22 cellular contexts compared by ENCODE assay signal in genomic region chr2:74109551-74109950, GRCh38. TPM values are rescaled to one million over a fixed set of nuclear protein-coding genes. Genes with fewer than 3 reads are reported as not detected.
A peak's percentile ranks its signal among the peaks of the same experiment; 100 is the strongest.
DNase-seq lines count a peak whose midpoint lies in the region; ATAC-seq, FAIRE-seq and TF ChIP-seq lines count a peak whose summit lies in the region.
"Had no signal": no experiment of that assay in that cellular context is flagged by ENCODE, and none has a peak within 500 bp of the region (broad histone marks: within the 10 kb centered on the region; RNA-seq: fewer than 3 reads in every experiment).

No MANE protein-coding gene starts in this region.

- H3K27ac Mint-ChIP-seq in activated T-helper 17 cell treated with anti-CD3 and anti-CD28 coated beads, Interleukin-2, amount 50 U/mL, for 72 hours, result peak overlapping the region; percentile 46
- peak overlapping the region; percentile 38 for H3K27ac Mint-ChIP-seq in stimulated activated naive B cell treated with anti-CD40 and anti-IgM and Interleukin-4, amounts not matched to agents 10 μg/mL and 1 μg/mL and 100 μg/mL, for 72 hours
- H3K27ac Mint-ChIP-seq: CD4-positive, alpha-beta T cell; GM23338 had no signal

- peak; percentile 56 for ATAC-seq in activated T-helper 17 cell treated with anti-CD3 and anti-CD28 coated beads, Interleukin-2, amount 50 U/mL, for 72 hours (replicated peaks)
- no peak for ATAC-seq in stimulated activated naive B cell treated with anti-CD40 and anti-IgM and Interleukin-4, amounts not matched to agents 10 μg/mL and 1 μg/mL and 100 μg/mL, for 72 hours (replicated peaks)
- ATAC-seq: GM23338 had no signal

- H3K4me3 ChIP-seq in colonic mucosa (no peak overlapping the region), kidney (ENCODE audit: low read length in 2 of 2) (no peak overlapping the region)
- H3K4me3 ChIP-seq: A549, GM23338 had no signal

- FAIRE-seq in kidney (lab: Jason Lieb, UNC), result no peak
- FAIRE-seq: A549, G401.6, GM12892, GM18507, H54 had no signal

- no peaks in the 10 kb centered on the region for H3K9me3 Mint-ChIP-seq in activated T-helper 17 cell treated with anti-CD3 and anti-CD28 coated beads, Interleukin-2, amount 50 U/mL, for 72 hours
- H3K9me3 Mint-ChIP-seq in stimulated activated naive B cell treated with anti-CD40 and anti-IgM and Interleukin-4, amounts not matched to agents 10 μg/mL and 1 μg/mL and 100 μg/mL, for 72 hours, result no peaks in the 10 kb centered on the region
- H3K9me3 Mint-ChIP-seq: CD4-positive, alpha-beta T cell; GM23338; IgD-negative memory B cell had no signal

- intact Hi-C loops in colonic mucosa (cut with DNase I), result no loop called here
- intact Hi-C loops in kidney (cut with DNase I), result no loop called here

- H3K36me3 Mint-ChIP-seq in activated T-helper 17 cell treated with anti-CD3 and anti-CD28 coated beads, Interleukin-2, amount 50 U/mL, for 72 hours (ENCODE audit: low read depth), result peaks cover 22% of the 10 kb centered on the region
- peaks cover 9 to 27% of the 10 kb centered on the region in 2 donors for H3K36me3 Mint-ChIP-seq in stimulated activated naive B cell treated with anti-CD40 and anti-IgM and Interleukin-4, amounts not matched to agents 10 μg/mL and 1 μg/mL and 100 μg/mL, for 72 hours
- H3K36me3 Mint-ChIP-seq: IgD-negative memory B cell had no signal

- H3K4me1 ChIP-seq in colonic mucosa (no peaks in the 10 kb centered on the region), kidney (ENCODE audit: control insufficient read depth in 1 of 2, insufficient read depth in 1 of 2, low read depth in 1 of 2, low read length in 2 of 2) (no peaks in the 10 kb centered on the region)
- H3K4me1 ChIP-seq: A549 had no signal

- H3K27ac ChIP-seq in colonic mucosa, result no peak overlapping the region
- no peak overlapping the region for H3K27ac ChIP-seq in kidney (ENCODE audit: low read depth in 2 of 2, low read length in 2 of 2)
- H3K27ac ChIP-seq: 22Rv1, A549, C4-2B had no signal

- H3K9me3 ChIP-seq in colonic mucosa (no peaks in the 10 kb centered on the region), kidney (ENCODE audit: control insufficient read depth in 1 of 2, low read length in 2 of 2) (no peaks in the 10 kb centered on the region)

- H3K27me3 ChIP-seq in colonic mucosa, result no peaks in the 10 kb centered on the region

- H3K27me3 Mint-ChIP-seq in activated T-helper 17 cell treated with anti-CD3 and anti-CD28 coated beads, Interleukin-2, amount 50 U/mL, for 72 hours, result no peaks in the 10 kb centered on the region
- H3K27me3 Mint-ChIP-seq in stimulated activated naive B cell treated with anti-CD40 and anti-IgM and Interleukin-4, amounts not matched to agents 10 μg/mL and 1 μg/mL and 100 μg/mL, for 72 hours, result peaks cover 4 to 6% of the 10 kb centered on the region in 2 donors
- H3K27me3 Mint-ChIP-seq: CD4-positive, alpha-beta T cell; IgD-negative memory B cell had no signal

- H3K4me3 Mint-ChIP-seq in activated T-helper 17 cell treated with anti-CD3 and anti-CD28 coated beads, Interleukin-2, amount 50 U/mL, for 72 hours, result no peak overlapping the region
- H3K4me3 Mint-ChIP-seq in stimulated activated naive B cell treated with anti-CD40 and anti-IgM and Interleukin-4, amounts not matched to agents 10 μg/mL and 1 μg/mL and 100 μg/mL, for 72 hours, result no peak overlapping the region
- H3K4me3 Mint-ChIP-seq: CD4-positive, alpha-beta T cell; GM23338; IgD-negative memory B cell had no signal

- TF ChIP-seq CTCF in colonic mucosa (IDR thresholded peaks at IDR 0.05) (no peak), kidney (IDR thresholded peaks at IDR 0.05; ENCODE audit: borderline replicate concordance, extremely low read depth, insufficient read depth) (no peak)

- H3K36me3 ChIP-seq in colonic mucosa (no peaks in the 10 kb centered on the region), kidney (ENCODE audit: control insufficient read depth in 1 of 2, insufficient read depth in 2 of 2, low read length in 2 of 2) (no peaks in the 10 kb centered on the region)

- H3K4me1 Mint-ChIP-seq in activated T-helper 17 cell treated with anti-CD3 and anti-CD28 coated beads, Interleukin-2, amount 50 U/mL, for 72 hours, result peaks cover 5% of the 10 kb centered on the region
- H3K4me1 Mint-ChIP-seq in stimulated activated naive B cell treated with anti-CD40 and anti-IgM and Interleukin-4, amounts not matched to agents 10 μg/mL and 1 μg/mL and 100 μg/mL, for 72 hours, result peaks cover 2 to 9% of the 10 kb centered on the region in 2 donors

- H3K9ac ChIP-seq in colonic mucosa (ENCODE audit: low read depth in 2 of 2, low read length in 2 of 2) (no peak overlapping the region), kidney (ENCODE audit: low read length in 2 of 2) (no peak overlapping the region)

- DNase-seq in DMS 273 (lab: John Stamatoyannopoulos, UW; ENCODE audit: unreplicated experiment) (peak; percentile 45), DMS 273 treated with DMSO at 0.1 percent for 48 hours (lab: John Stamatoyannopoulos, UW) (no peak), cerebellum (ENCODE audit: low spot score) (peak; percentile 88), colonic mucosa (no peak), kidney (no peak)
- no peak for DNase-seq in stimulated activated naive B cell treated with anti-CD40 and anti-IgM and Interleukin-4, amounts not matched to agents 10 μg/mL and 1 μg/mL and 100 μg/mL, for 72 hours
- DNase-seq: AML-193; CD4-positive, alpha-beta T cell; DMS53; DND-41; EL; HCEC 1CT had no signal

RNA-seq across cellular contexts. Expression of gene BOLA3, which starts 38.2 kb away (rescaled TPM):
- total RNA-seq in activated T-helper 17 cell treated with anti-CD3 and anti-CD28 coated beads, Interleukin-2, amount 50 U/mL, for 72 hours, result 10 to 100 TPM; 35.7 to 51.7 TPM
- total RNA-seq in cerebellum, result 12.6 TPM
- 10 to 100 TPM; 44.8 to 95.1 TPM for total RNA-seq in colonic mucosa
- 28.1 TPM for total RNA-seq in kidney
- 155 TPM for polyA plus RNA-seq in kidney (ENCODE audit: insufficient read depth, low read depth, low replicate concordance)

Comparison
In these comparisons a context has a peak if more than half of its experiments do, and no peak if none do; other contexts are left out.
1. DNase-seq: peak in DMS 273 (single experiment) and cerebellum (single experiment); none in DMS 273 treated with DMSO at 0.1 percent for 48 hours (single experiment), stimulated activated naive B cell treated with anti-CD40 and anti-IgM and Interleukin-4, amounts not matched to agents 10 μg/mL and 1 μg/mL and 100 μg/mL, for 72 hours (single experiment), colonic mucosa (single experiment) and kidney (single experiment).